In the genomic region with DNA sequence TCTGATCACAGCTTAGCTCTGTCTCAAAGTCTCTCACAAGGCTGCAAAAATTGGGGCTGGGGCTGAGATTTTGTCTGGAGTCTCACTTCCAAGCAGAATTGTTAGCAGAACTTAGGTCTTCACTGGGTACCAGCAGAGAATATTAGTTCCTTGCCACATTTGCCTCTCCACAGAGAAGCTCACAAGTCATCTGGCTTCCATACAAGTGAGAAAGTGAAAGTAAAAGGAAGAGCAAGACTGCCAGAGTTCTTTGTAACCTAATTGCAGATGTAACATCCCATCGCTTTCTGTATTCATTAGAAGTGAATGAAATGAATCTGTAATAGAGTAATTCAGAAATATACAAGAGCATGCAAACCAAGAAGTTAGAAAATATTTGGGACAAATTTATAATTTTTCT, we compare ENCODE assay signal across 9 cellular contexts.
A peak's percentile ranks its signal among the peaks of the same experiment; 100 is the strongest.
DNase-seq lines count a peak whose midpoint lies in the region; ATAC-seq and TF ChIP-seq lines count a peak whose summit lies in the region.
"Had no signal": no experiment of that assay in that cellular context is flagged by ENCODE, and none has a peak within 500 bp of the region (broad histone marks: within the 10 kb centered on the region; RNA-seq: fewer than 3 reads in every experiment).

No MANE protein-coding gene starts in this region.

- no peaks in the 10 kb centered on the region for H3K36me3 ChIP-seq in KOPT-K1 (ENCODE audit: insufficient read depth, low read length)

- no peak for TF ChIP-seq CTCF in fibroblast of the aortic adventitia (IDR thresholded peaks at IDR 0.05; ENCODE audit: insufficient read depth, low read length)

- H3K27ac ChIP-seq in KOPT-K1 (ENCODE audit: low read depth, low read length, poor library complexity, severe bottlenecking) = peak overlapping the region; percentile 15

- peak; percentile 84 for ATAC-seq in GM21423 (IDR thresholded peaks at IDR 0.05; ENCODE audit: unreplicated experiment)
- ATAC-seq: activated CD8-positive, alpha-beta T cell treated with anti-CD3 and anti-CD28 coated beads, Interleukin-2, amount 10 ng/mL, durations not matched to agents 7 days and 5 days; stimulated activated naive CD8-positive, alpha-beta T cell treated with anti-CD3 and anti-CD28 coated beads, Interleukin-15, amount 100 ng/mL, for 72 hours had no signal

- DNase-seq in fibroblast of the aortic adventitia (ENCODE audit: low read depth) (peak; percentile 2), stromal cell of bone marrow (ENCODE audit: low read depth) (peak; percentile 13), dermis blood vessel endothelial cell (no peak), T-helper 1 cell (no peak), RPMI8226 (no peak)
- DNase-seq: activated CD8-positive, alpha-beta T cell treated with anti-CD3 and anti-CD28 coated beads, Interleukin-2, amount 10 ng/mL, durations not matched to agents 7 days and 5 days; stimulated activated naive CD8-positive, alpha-beta T cell treated with anti-CD3 and anti-CD28 coated beads, Interleukin-15, amount 100 ng/mL, for 72 hours had no signal

- H3K4me3 ChIP-seq in fibroblast of the aortic adventitia (ENCODE audit: low read depth, low read length) = no peak overlapping the region

- H3K9me3 ChIP-seq in KOPT-K1 (ENCODE audit: insufficient read depth, low read length, poor library complexity, severe bottlenecking) = no peaks in the 10 kb centered on the region

Comparison
In these comparisons a context has a peak if more than half of its experiments do, and no peak if none do; other contexts are left out.
1. DNase-seq: peak in fibroblast of the aortic adventitia (single experiment) and stromal cell of bone marrow (single experiment); none in dermis blood vessel endothelial cell (single experiment), T-helper 1 cell (0 of 5) and RPMI8226 (single experiment).